13 cellular contexts compared by ENCODE assay signal in genomic region chr11:135073870-135074269, GRCh38.
"Had no signal": no experiment of that assay in that cellular context is flagged by ENCODE, and none has a peak within 500 bp of the region (broad histone marks: within the 10 kb centered on the region; RNA-seq: fewer than 3 reads in every experiment).

No MANE protein-coding gene starts in this region.

- H3K27ac ChIP-seq: SJCRH30 had no signal

- H3K4me3 ChIP-seq: MG63, SJCRH30 had no signal

- H3K9me3 ChIP-seq: MG63, SJCRH30 had no signal

- H3K27me3 ChIP-seq: MG63, SJCRH30 had no signal

- ATAC-seq: SK-N-SH treated with all-trans-retinoic acid at 6 μM for 48 hours had no signal

- H3K36me3 ChIP-seq: MG63, SJCRH30 had no signal

- DNase-seq: KBM-7, MG63, NCI-H1092, NCI-H1417 treated with DMSO at 0.1 percent for 48 hours, NCI-H146, NCI-H2171, NCI-H226, NCI-H510A, NCI-H69, NCI-H774, SHP77 treated with DMSO at 0.1 percent for 48 hours had no signal
